In genomic region chr7:127239814-127240213, GRCh38 we compare ENCODE assay signal across 15 cellular contexts. TPM values are rescaled to one million over a fixed set of nuclear protein-coding genes. Genes with fewer than 3 reads are reported as not detected.
DNase-seq lines count a peak whose midpoint lies in the region; ATAC-seq and TF ChIP-seq lines count a peak whose summit lies in the region.
"Had no signal": no experiment of that assay in that cellular context is flagged by ENCODE, and none has a peak within 500 bp of the region (broad histone marks: within the 10 kb centered on the region; RNA-seq: fewer than 3 reads in every experiment).

No MANE protein-coding gene starts in this region.

- peak; percentile 64 for TF ChIP-seq CTCF in H9 (conservative IDR thresholded peaks at IDR 0.05)
- TF ChIP-seq CTCF in PC-3 (conservative IDR thresholded peaks at IDR 0.05; ENCODE audit: low read depth, low read length), result peak; percentile 27; the same call in 1 of the 2 replicates
- no peak for TF ChIP-seq CTCF in osteoblast (IDR thresholded peaks at IDR 0.05; ENCODE audit: extremely low read depth, low read depth, low read length)

- H4K91ac ChIP-seq in H9 (ENCODE audit: insufficient read length, low read depth, low read length), result no peak overlapping the region

- H3K79me1 ChIP-seq in H9 (ENCODE audit: insufficient read depth, low read depth, low read length, poor library complexity, severe bottlenecking), result no peaks in the 10 kb centered on the region

- H2BK15ac ChIP-seq in H9 (ENCODE audit: low read depth, low read length), result no peak overlapping the region

- H4K20me1 ChIP-seq in H9 (ENCODE audit: control insufficient read depth, insufficient read depth, insufficient read length), result no peaks in the 10 kb centered on the region
- no peaks in the 10 kb centered on the region for H4K20me1 ChIP-seq in PC-3 (ENCODE audit: low read length)
- H4K20me1 ChIP-seq in osteoblast (ENCODE audit: insufficient read depth, low read length), result no peaks in the 10 kb centered on the region

- H3K4ac ChIP-seq in H9 (ENCODE audit: low read depth, low read length), result no peak overlapping the region

- peaks cover 39% of the 10 kb centered on the region for H3K27me3 Mint-ChIP-seq in activated T-cell treated with anti-CD3 and anti-CD28 coated beads, Interleukin-2, amount 50 U/mL, for 72 hours (ENCODE audit: low read depth)
- H3K27me3 Mint-ChIP-seq in H9 (ENCODE audit: low read depth), result peaks cover 63% of the 10 kb centered on the region

- H3K27ac ChIP-seq in H9 (ENCODE audit: insufficient read length, low read depth, low read length) (no peak overlapping the region), PC-3 (ENCODE audit: low read length) (no peak overlapping the region), osteoblast (ENCODE audit: low read depth, low read length) (no peak overlapping the region)

- H3K9me3 ChIP-seq in H9 (ENCODE audit: control insufficient read depth, low read depth, low read length) (no peaks in the 10 kb centered on the region), PC-3 (ENCODE audit: low read length) (no peaks in the 10 kb centered on the region), osteoblast (ENCODE audit: low read depth, low read length) (no peaks in the 10 kb centered on the region)

- no CpG with 5 or more reads among the region's 6 CpGs for WGBS in H9 (ENCODE audit: extremely low coverage, insufficient read length, low lambda C conversion rate)

- H3K14ac ChIP-seq in H9 (ENCODE audit: insufficient read depth, low read length), result no peak overlapping the region

- H3K4me1 ChIP-seq in H9 (ENCODE audit: insufficient read depth, low read length) (no peaks in the 10 kb centered on the region), PC-3 (ENCODE audit: insufficient read depth, low read length) (no peaks in the 10 kb centered on the region), osteoblast (ENCODE audit: insufficient read depth, low read length) (no peaks in the 10 kb centered on the region)

- H3K9ac ChIP-seq in H9 (ENCODE audit: extremely low read depth, insufficient read length, low read length), result no peak overlapping the region
- H3K9ac ChIP-seq in PC-3 (ENCODE audit: low read length), result no peak overlapping the region

- no peak overlapping the region for H2BK20ac ChIP-seq in H9 (ENCODE audit: low read depth, low read length, poor library complexity, severe bottlenecking)

- H3K9me3 Mint-ChIP-seq in activated T-cell treated with anti-CD3 and anti-CD28 coated beads, Interleukin-2, amount 50 U/mL, for 72 hours, result no peaks in the 10 kb centered on the region
- no peaks in the 10 kb centered on the region for H3K9me3 Mint-ChIP-seq in H9
- H3K9me3 Mint-ChIP-seq: dendritic cell treated with granulocyte-macrophage colony-stimulating factor and Interleukin-4, amounts not matched to agents 40 ng/mL and 50 ng/mL, for 4 days; stimulated activated memory B cell treated with anti-CD40 and anti-IgM and Interleukin-4, amounts not matched to agents 10 μg/mL and 1 μg/mL and 100 μg/mL, for 72 hours had no signal

- no peaks in the 10 kb centered on the region for H3K36me3 Mint-ChIP-seq in activated T-cell treated with anti-CD3 and anti-CD28 coated beads, Interleukin-2, amount 50 U/mL, for 72 hours (ENCODE audit: insufficient read depth in 2 of 2)
- peaks cover 0 to 1% (median 0%) of the 10 kb centered on the region in 3 experiments; a peak in 1 of 7 replicates for H3K36me3 Mint-ChIP-seq in H9 (ENCODE audit: insufficient read depth in 1 of 3, low read depth in 3 of 3)
- H3K36me3 Mint-ChIP-seq: stimulated activated memory B cell treated with anti-CD40 and anti-IgM and Interleukin-4, amounts not matched to agents 10 μg/mL and 1 μg/mL and 100 μg/mL, for 72 hours had no signal

- no peak overlapping the region for H3K27ac Mint-ChIP-seq in activated T-cell treated with anti-CD3 and anti-CD28 coated beads, Interleukin-2, amount 50 U/mL, for 72 hours
- H3K27ac Mint-ChIP-seq in H9, result no peak overlapping the region
- H3K27ac Mint-ChIP-seq: dendritic cell treated with granulocyte-macrophage colony-stimulating factor and Interleukin-4, amounts not matched to agents 40 ng/mL and 50 ng/mL, for 4 days; stimulated activated memory B cell treated with anti-CD40 and anti-IgM and Interleukin-4, amounts not matched to agents 10 μg/mL and 1 μg/mL and 100 μg/mL, for 72 hours had no signal

- no peak overlapping the region for H2BK12ac ChIP-seq in H9 (ENCODE audit: insufficient read length, low read depth, low read length)

- H2AK5ac ChIP-seq in H9 (ENCODE audit: insufficient read length, low read length), result no peak overlapping the region

- H3K4me3 Mint-ChIP-seq in activated T-cell treated with anti-CD3 and anti-CD28 coated beads, Interleukin-2, amount 50 U/mL, for 72 hours, result no peak overlapping the region
- no peak overlapping the region for H3K4me3 Mint-ChIP-seq in H9
- H3K4me3 Mint-ChIP-seq: dendritic cell treated with granulocyte-macrophage colony-stimulating factor and Interleukin-4, amounts not matched to agents 40 ng/mL and 50 ng/mL, for 4 days; stimulated activated memory B cell treated with anti-CD40 and anti-IgM and Interleukin-4, amounts not matched to agents 10 μg/mL and 1 μg/mL and 100 μg/mL, for 72 hours had no signal

- H3T11ph ChIP-seq in H9 (ENCODE audit: low read length), result no peak overlapping the region

- CTCF ChIA-PET in PC-3 (lab: Charles Lee), result no interaction called here

- H3K4me2 ChIP-seq in H9 (ENCODE audit: insufficient read depth, insufficient read length, low read length) (no peak overlapping the region), PC-3 (ENCODE audit: low read length) (no peak overlapping the region), osteoblast (ENCODE audit: insufficient read depth, low read length) (no peak overlapping the region)

- H3K4me3 ChIP-seq in PC-3 (ENCODE audit: low read length), result no peak overlapping the region
- no peak overlapping the region for H3K4me3 ChIP-seq in osteoblast (ENCODE audit: insufficient read depth, low read length)

- intact Hi-C loops in PC-3 (cut with micrococcal nuclease), result no loop called here
- intact Hi-C loops in left ventricle myocardium superior (cut with micrococcal nuclease), result no loop called here

- H3K27me3 ChIP-seq in H9 (ENCODE audit: insufficient read depth, low read length) (no peaks in the 10 kb centered on the region), PC-3 (ENCODE audit: low read length) (peaks cover 52% of the 10 kb centered on the region), osteoblast (ENCODE audit: insufficient read depth, low read length) (no peaks in the 10 kb centered on the region)

- no peaks in the 10 kb centered on the region for H3K36me3 ChIP-seq in PC-3 (ENCODE audit: low read depth, low read length)
- H3K36me3 ChIP-seq in osteoblast (ENCODE audit: insufficient read depth, low read length), result no peaks in the 10 kb centered on the region

- H2BK120ac ChIP-seq in H9 (ENCODE audit: low read depth, low read length, poor library complexity, severe bottlenecking), result no peak overlapping the region

- H2BK5ac ChIP-seq in H9 (ENCODE audit: insufficient read length, low read length), result no peak overlapping the region

- H3K4me1 Mint-ChIP-seq in activated T-cell treated with anti-CD3 and anti-CD28 coated beads, Interleukin-2, amount 50 U/mL, for 72 hours (ENCODE audit: low read depth), result no peaks in the 10 kb centered on the region
- H3K4me1 Mint-ChIP-seq in H9, result no peaks in the 10 kb centered on the region; a peak in 1 of 4 replicates
- H3K4me1 Mint-ChIP-seq: stimulated activated memory B cell treated with anti-CD40 and anti-IgM and Interleukin-4, amounts not matched to agents 10 μg/mL and 1 μg/mL and 100 μg/mL, for 72 hours had no signal

- H3K23me2 ChIP-seq in H9 (ENCODE audit: insufficient read length, low read depth, low read length, poor library complexity, severe bottlenecking), result no peaks in the 10 kb centered on the region

- POLR2A ChIA-PET in PC-3 (lab: Charles Lee; ENCODE audit: unreplicated experiment), result no interaction called here

- no peak for ATAC-seq in activated T-cell treated with anti-CD3 and anti-CD28 coated beads, Interleukin-2, amount 50 U/mL, for 72 hours (replicated peaks in 1 of 2)
- ATAC-seq in PC-3 (no peak), left ventricle myocardium superior (no peak), GM21381 (IDR thresholded peaks at IDR 0.05; ENCODE audit: unreplicated experiment) (no peak)
- ATAC-seq: stimulated activated memory B cell treated with anti-CD40 and anti-IgM and Interleukin-4, amounts not matched to agents 10 μg/mL and 1 μg/mL and 100 μg/mL, for 72 hours had no signal

- BruUV-seq in PC-3 (replicated peaks; lab: Mats Ljungman, UMichigan), result no TSS peak

- no peak overlapping the region for H2AFZ ChIP-seq in H9 (ENCODE audit: low read length)
- H2AFZ ChIP-seq in PC-3 (ENCODE audit: low read length), result no peak overlapping the region
- H2AFZ ChIP-seq in osteoblast (ENCODE audit: low read length), result no peak overlapping the region

- DNase-seq in activated T-cell treated with anti-CD3 and anti-CD28 coated beads, Interleukin-2, amount 50 U/mL, for 72 hours, result peak; percentile 10 to 12
- DNase-seq in activated T-cell treated with anti-CD3 and anti-CD28 coated beads, Interleukin-2, amount 50 U/mL, for 1 hour, result no peak
- DNase-seq in H9, result peak; percentile 49
- DNase-seq in PC-3, result no peak
- peak; percentile 13 for DNase-seq in osteoblast (ENCODE audit: insufficient read length, low spot score, missing footprints)
- DNase-seq in left ventricle myocardium superior, result no peak
- no peak for DNase-seq in SK-N-DZ (ENCODE audit: low spot score)
- DNase-seq: NCI-H1092; NCI-H510A; SHP77 treated with DMSO at 0.1 percent for 48 hours; stimulated activated CD4-positive, alpha-beta T cell treated with anti-CD3 and anti-CD28 coated beads, Interleukin-2, amount 100 ng/mL, for 48 hours had no signal

- H3K9me2 ChIP-seq in PC-3 (replicated peaks; ENCODE audit: low read length), result no peaks in the 10 kb centered on the region

- no peak overlapping the region for H3K18ac ChIP-seq in H9 (ENCODE audit: insufficient read length, low read depth, low read length)

- no peaks in the 10 kb centered on the region for H3F3A ChIP-seq in PC-3 (ENCODE audit: low read length, unreplicated experiment)

- H3K79me2 ChIP-seq in H9 (ENCODE audit: insufficient read depth, low read length), result no peaks in the 10 kb centered on the region
- no peaks in the 10 kb centered on the region for H3K79me2 ChIP-seq in PC-3 (ENCODE audit: low read length)
- H3K79me2 ChIP-seq in osteoblast (ENCODE audit: insufficient read depth, low read length), result no peaks in the 10 kb centered on the region

- no peak overlapping the region for H4K5ac ChIP-seq in H9 (ENCODE audit: insufficient read length, low read depth, low read length)

- no peak overlapping the region for H4K8ac ChIP-seq in H9 (replicated peaks; ENCODE audit: insufficient read length, low read depth, low read length)

- no peak overlapping the region for H3K23ac ChIP-seq in H9 (ENCODE audit: insufficient read length, low read depth, low read length)

- no peak overlapping the region for H3K56ac ChIP-seq in H9 (ENCODE audit: insufficient read length, low read depth, low read length)

RNA-seq across cellular contexts. Expression of gene GRM8, which starts 12.9 kb away (rescaled TPM):
- not detected for total RNA-seq in activated T-cell treated with anti-CD3 and anti-CD28 coated beads, Interleukin-2, amount 50 U/mL, for 72 hours
- total RNA-seq in H9 (2021) (1.2 and 1.8 TPM in 2 replicates), PC-3 (2014; rRNA removed) (not detected in 2 replicates), osteoblast (not detected in 2 replicates), left ventricle myocardium superior (not detected)
- 13.8 and 18.2 TPM in 2 replicates for polyA plus RNA-seq in SK-N-DZ (2014; cell fraction: cytosol; rRNA removed)
- 17.6 and 18.4 TPM in 2 replicates for polyA plus RNA-seq in SK-N-DZ (2014; cell fraction: nucleus; rRNA removed)
- total RNA-seq: fibroblast of villous mesenchyme had no signal

Comparison
In these comparisons a context has a peak if more than half of its experiments do, and no peak if none do; other contexts are left out.
1. DNase-seq: peak in activated T-cell treated with anti-CD3 and anti-CD28 coated beads, Interleukin-2, amount 50 U/mL, for 72 hours (2 of 2), H9 (single experiment) and osteoblast (single experiment); none in activated T-cell treated with anti-CD3 and anti-CD28 coated beads, Interleukin-2, amount 50 U/mL, for 1 hour (single experiment), PC-3 (single experiment), left ventricle myocardium superior (single experiment) and SK-N-DZ (single experiment).